Comparison of ENCODE assay signal across 1 cellular context in the genomic region with DNA sequence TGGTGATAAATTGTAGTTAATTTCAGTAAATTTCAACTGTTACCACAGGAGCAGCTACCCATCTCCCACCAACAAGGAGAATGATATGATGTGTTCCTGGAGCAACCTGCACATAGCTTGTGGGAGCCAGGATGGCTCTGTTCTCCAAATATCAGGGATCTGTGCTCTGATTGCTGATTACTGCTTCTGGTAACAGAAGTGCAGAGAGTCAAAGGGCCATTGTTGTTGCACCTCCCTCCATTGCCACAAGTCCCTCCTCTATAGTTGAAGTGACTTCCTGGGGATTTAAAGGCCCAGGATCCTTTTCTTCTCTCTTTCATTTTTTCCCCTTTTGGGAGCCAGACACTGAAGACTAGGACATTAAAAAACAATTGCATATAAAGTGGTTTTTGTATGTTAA.
TF ChIP-seq lines count a peak whose summit lies in the region.

No MANE protein-coding gene starts in this region.

TF ChIP-seq in H1, 55 proteins besides CTCF, POLR2A, EP300 and RAD21:
- TF ChIP-seq CBX5 (IDR thresholded peaks at IDR 0.05; ENCODE audit: low read depth, low read length) (no peak), BRCA1 (IDR thresholded peaks at IDR 0.05; ENCODE audit: low read depth, low read length) (no peak), SAP30 (IDR thresholded peaks at IDR 0.05; ENCODE audit: insufficient read depth, insufficient replicate concordance, low read length) (no peak), SP1 (IDR thresholded peaks at IDR 0.05; ENCODE audit: low read depth, low read length) (no peak), GABPA (IDR thresholded peaks at IDR 0.05; ENCODE audit: borderline replicate concordance, insufficient read depth, low read length) (no peak), KDM1A (IDR thresholded peaks at IDR 0.05; ENCODE audit: borderline replicate concordance, low read length) (no peak), NANOG (IDR thresholded peaks at IDR 0.05; ENCODE audit: insufficient read depth, low read depth, low read length, poor library complexity, severe bottlenecking) (no peak)
- TF ChIP-seq, protein P1, sequence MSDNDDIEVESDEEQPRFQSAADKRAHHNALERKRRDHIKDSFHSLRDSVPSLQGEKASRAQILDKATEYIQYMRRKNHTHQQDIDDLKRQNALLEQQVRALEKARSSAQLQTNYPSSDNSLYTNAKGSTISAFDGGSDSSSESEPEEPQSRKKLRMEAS (IDR thresholded peaks at IDR 0.05) = no peak
